7 cellular contexts compared by ENCODE assay signal in the genomic region with DNA sequence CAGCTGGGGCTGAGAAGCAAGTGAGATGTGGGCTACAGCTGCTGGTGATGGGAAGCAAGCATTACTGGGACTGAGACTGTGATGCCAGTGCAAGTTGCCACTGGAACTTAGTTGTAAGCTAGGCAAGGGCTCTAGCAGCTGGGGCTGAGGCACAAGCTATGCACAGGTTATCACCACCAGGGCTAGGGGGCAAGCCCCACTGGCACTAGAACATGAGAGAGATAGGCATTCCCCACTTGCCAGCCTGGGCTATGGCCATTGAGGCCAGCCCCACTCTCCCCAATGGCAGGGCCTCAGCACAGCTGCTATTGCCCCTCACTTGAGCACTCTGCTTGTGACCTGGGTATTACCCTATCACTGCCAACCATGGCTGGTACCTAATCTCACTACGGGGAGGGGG.
"Had no signal": no experiment of that assay in that cellular context is flagged by ENCODE, and none has a peak within 500 bp of the region (broad histone marks: within the 10 kb centered on the region; RNA-seq: fewer than 3 reads in every experiment).

No MANE protein-coding gene starts in this region.

- H3K9me3 ChIP-seq: HAP-1 had no signal

- ATAC-seq: GM23338, HCT116, HepG2 had no signal

- H3K27ac ChIP-seq: HL-60 had no signal

- H3K4me1 ChIP-seq: HAP-1 had no signal

- H3K4me3 ChIP-seq: GM23338, HAP-1 had no signal

- DNase-seq: H7, HFFc6 had no signal

- H3K36me3 ChIP-seq: HAP-1 had no signal

- H3K4me2 ChIP-seq: GM23338 had no signal
